Comparison of ENCODE assay signal across 2 cellular contexts in genomic region chr1:12191242-12192032, GRCh38.
TF ChIP-seq lines count a peak whose summit lies in the region.

No MANE protein-coding gene starts in this region.

TF ChIP-seq in HEK293T, 16 proteins besides CTCF, POLR2A, EP300 and RAD21:
- TF ChIP-seq L3MBTL2 (conservative IDR thresholded peaks at IDR 0.05) (peak; percentile 74), FOXK2 (IDR thresholded peaks at IDR 0.05) (no peak)
TF ChIP-seq in HEK293T: peak in this region for 1.

TF ChIP-seq in H1, 55 proteins besides CTCF, POLR2A, EP300 and RAD21:
- TF ChIP-seq SP2 (IDR thresholded peaks at IDR 0.05; ENCODE audit: low read length) (no peak), SIX5 (IDR thresholded peaks at IDR 0.05; ENCODE audit: low read depth, low read length) (no peak), KDM4A (IDR thresholded peaks at IDR 0.05; ENCODE audit: low read depth, low read length, severe bottlenecking) (no peak), GABPA (IDR thresholded peaks at IDR 0.05; ENCODE audit: borderline replicate concordance, insufficient read depth, low read length) (no peak), NRF1 (IDR thresholded peaks at IDR 0.05; ENCODE audit: low read depth, low read length) (no peak), BACH1 (IDR thresholded peaks at IDR 0.05; ENCODE audit: low read length) (no peak), CEBPB (IDR thresholded peaks at IDR 0.05; ENCODE audit: low read depth, low read length) (no peak), RBBP5 (IDR thresholded peaks at IDR 0.05; ENCODE audit: borderline replicate concordance, low read depth, low read length) (no peak), SRF (IDR thresholded peaks at IDR 0.05; ENCODE audit: low read depth, low read length) (no peak), SIRT6 (IDR thresholded peaks at IDR 0.05; ENCODE audit: low read length) (no peak), CHD1 (IDR thresholded peaks at IDR 0.05; ENCODE audit: low read depth, low read length) (no peak), CHD2 (IDR thresholded peaks at IDR 0.05; ENCODE audit: low read length) (no peak), EGR1 (IDR thresholded peaks at IDR 0.05; ENCODE audit: borderline replicate concordance, low read depth, low read length) (no peak), CREB1 (IDR thresholded peaks at IDR 0.05) (no peak), CTBP2 (IDR thresholded peaks at IDR 0.05; ENCODE audit: borderline replicate concordance, insufficient read depth, insufficient read length, low read length) (no peak)
